In genomic region chr1:115127539-115127938, GRCh38 we compare ENCODE assay signal across 24 cellular contexts.
"Had no signal": no experiment of that assay in that cellular context is flagged by ENCODE, and none has a peak within 500 bp of the region (broad histone marks: within the 10 kb centered on the region; RNA-seq: fewer than 3 reads in every experiment).

No MANE protein-coding gene starts in this region.

- H3K36me3 ChIP-seq: colonic mucosa, esophagus squamous epithelium, gastrocnemius medialis, heart right ventricle, left lung, lower lobe of right lung had no signal

- H3K9me3 ChIP-seq: colonic mucosa, gastrocnemius medialis had no signal

- ATAC-seq: effector memory CD8-positive, alpha-beta T cell; esophagus mucosa; gastrocnemius medialis; heart right ventricle; left cardiac atrium; left lung; left ventricle myocardium superior; lower lobe of right lung; naive thymus-derived CD4-positive, alpha-beta T cell had no signal

- H3K4me1 ChIP-seq: colonic mucosa, esophagus squamous epithelium, gastrocnemius medialis, heart right ventricle, left lung, lower lobe of right lung had no signal

- DNase-seq: colonic mucosa; cortex of kidney; effector CD8-positive, alpha-beta T cell; effector memory CD8-positive, alpha-beta T cell; endodermal cell; erythroblast; esophagus squamous epithelium; foreskin fibroblast; foreskin melanocyte; gastrocnemius medialis; glutamatergic neuron; heart right ventricle; hippocampal formation; immature natural killer cell; left cardiac atrium; left lung; left ventricle myocardium superior; lower lobe of right lung; midbrain; naive thymus-derived CD4-positive, alpha-beta T cell had no signal

- H3K27ac ChIP-seq: colonic mucosa, epithelial cell of prostate, esophagus squamous epithelium, gastrocnemius medialis, heart right ventricle, left lung, lower lobe of right lung had no signal

- H3K4me3 ChIP-seq: colonic mucosa, esophagus squamous epithelium, gastrocnemius medialis, heart right ventricle, left lung, lower lobe of right lung had no signal

- FAIRE-seq: endometrium, keratinocyte had no signal

- H3K27me3 ChIP-seq: colonic mucosa, gastrocnemius medialis, heart right ventricle had no signal
